ENCODE assay signal across 8 cellular contexts in the genomic region with DNA sequence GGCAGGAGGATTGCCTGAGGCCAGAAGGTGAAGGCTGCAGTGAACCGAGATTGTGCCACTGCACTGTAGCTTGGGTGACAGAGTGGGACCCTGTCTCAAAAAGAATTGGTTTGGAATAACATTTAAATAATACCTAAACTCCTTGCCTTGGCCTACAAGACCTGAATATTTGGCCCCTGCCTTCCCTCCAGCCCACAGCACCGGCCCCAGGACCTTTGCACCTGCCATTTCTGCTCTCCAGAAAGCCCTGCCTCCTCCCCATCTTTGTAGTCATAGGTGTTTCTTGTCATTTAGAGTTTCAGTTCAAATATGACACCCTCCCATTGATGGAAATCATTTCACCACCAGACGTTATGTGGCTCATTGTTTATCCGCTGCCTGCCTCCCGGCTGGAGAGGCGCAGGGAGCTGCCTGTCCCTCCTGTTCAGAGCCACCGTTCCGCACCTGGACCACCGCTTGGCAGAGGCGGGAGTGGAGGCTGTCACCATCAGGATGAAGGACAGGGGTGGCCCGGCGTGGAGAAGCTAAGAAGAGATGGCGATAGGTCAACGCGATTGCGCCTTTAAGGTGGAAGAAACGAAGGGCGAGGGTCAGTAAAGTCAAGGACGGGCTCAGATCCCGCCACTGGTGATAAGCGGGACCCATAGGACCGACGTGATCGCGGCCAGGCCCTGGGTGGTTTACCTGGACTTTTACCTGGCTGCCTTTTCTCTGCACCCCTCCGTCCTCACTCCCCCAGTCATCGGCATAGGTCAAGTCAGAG. TPM values are rescaled to one million over a fixed set of nuclear protein-coding genes. Genes with fewer than 3 reads are reported as not detected.
DNase-seq lines count a peak whose midpoint lies in the region; ATAC-seq and TF ChIP-seq lines count a peak whose summit lies in the region.

No MANE protein-coding gene starts in this region.

- H3K27me3 ChIP-seq in heart left ventricle (no peaks in the 10 kb centered on the region), mesenchymal stem cell (ENCODE audit: control insufficient read depth in 1 of 2, insufficient read depth in 1 of 2, low read length in 2 of 2) (no peaks in the 10 kb centered on the region), upper lobe of right lung (no peaks in the 10 kb centered on the region)

- no peak overlapping the region for H2BK5ac ChIP-seq in mesenchymal stem cell (ENCODE audit: low read depth, low read length, poor library complexity, severe bottlenecking)

- no peak for ATAC-seq in heart left ventricle
- ATAC-seq in upper lobe of right lung = no peak
- ATAC-seq in HG02623 (IDR thresholded peaks at IDR 0.05; ENCODE audit: unreplicated experiment) = no peak
- no peak for ATAC-seq in GM18909 (IDR thresholded peaks at IDR 0.05; ENCODE audit: poor library complexity, unreplicated experiment)

- DNase-seq in heart left ventricle (peak in 1 of 5 donors; percentile 39), cardiac septum (ENCODE audit: low spot score) (no peak), astrocyte of the spinal cord (ENCODE audit: low read depth, low spot score) (no peak), mesenchymal stem cell (no peak), upper lobe of right lung (no peak), UCSD-AML1 (lab: John Stamatoyannopoulos, UW; ENCODE audit: unreplicated experiment) (no peak)

- 51 to 58% (median 57%) methylated on average over 27 of the region's 27 CpGs for WGBS in heart left ventricle, 4 donors
- WGBS in mesenchymal stem cell = 76% methylated on average over 23 of the region's 27 CpGs

- H2BK12ac ChIP-seq in mesenchymal stem cell (ENCODE audit: low read length in 2 of 2) = peak overlapping the region; percentile 84 to 99

- H3K4me3 ChIP-seq in heart left ventricle (peak overlapping the region; percentile 66 to 95 (median 86)), astrocyte of the spinal cord (ENCODE audit: low read depth, low read length) (peak overlapping the region; percentile 14), mesenchymal stem cell (ENCODE audit: insufficient read depth in 1 of 2, low read depth in 1 of 2, low read length in 2 of 2) (peak overlapping the region in 1 of 2 experiments; percentile 72), upper lobe of right lung (peak overlapping the region; percentile 90)

- H3K9me3 ChIP-seq in heart left ventricle (no peaks in the 10 kb centered on the region), mesenchymal stem cell (ENCODE audit: control insufficient read depth, low read length) (no peaks in the 10 kb centered on the region), upper lobe of right lung (no peaks in the 10 kb centered on the region)

- H2AK5ac ChIP-seq in mesenchymal stem cell (ENCODE audit: low read length, severe bottlenecking) = peak overlapping the region; percentile 23

- peak overlapping the region; percentile 75 for H2BK15ac ChIP-seq in mesenchymal stem cell (ENCODE audit: low read depth, poor library complexity, severe bottlenecking)

- peak overlapping the region; percentile 42 for H3K4me2 ChIP-seq in mesenchymal stem cell (ENCODE audit: low read length, poor library complexity, severe bottlenecking)

- peaks cover 22% of the 10 kb centered on the region for H3K79me1 ChIP-seq in mesenchymal stem cell (replicated peaks; ENCODE audit: low read length, poor library complexity, severe bottlenecking)

- H4K91ac ChIP-seq in mesenchymal stem cell (ENCODE audit: low read length) = peak overlapping the region; percentile 96

- no peak overlapping the region for H3K23ac ChIP-seq in mesenchymal stem cell (ENCODE audit: low read length in 2 of 2)

- H3K18ac ChIP-seq in mesenchymal stem cell (ENCODE audit: low read depth in 1 of 2, low read length in 2 of 2) = peak overlapping the region; percentile 78 to 81

- H3K27ac ChIP-seq in heart left ventricle (peak overlapping the region in 11 of 12 donors; percentile 74 to 93 (median 88)), mesenchymal stem cell (ENCODE audit: low read length, poor library complexity, severe bottlenecking) (no peak overlapping the region), upper lobe of right lung (peak overlapping the region; percentile 85)

- peak overlapping the region; percentile 94 for H4K8ac ChIP-seq in mesenchymal stem cell (ENCODE audit: low read length)

- no peak overlapping the region for H2AFZ ChIP-seq in mesenchymal stem cell (ENCODE audit: low read depth, low read length)

- intact Hi-C loops in heart left ventricle (cut with DNase I) = loop anchor here in 4 of 10 donors (2.0 to 5.0 kb wide), 3 partner anchors 33 to 53 kb away; no protein-coding TSS in a partner anchor
- intact Hi-C loops in cardiac septum (cut with DNase I) = loop anchor here (2.0 to 5.0 kb wide), 2 partner anchors 33 to 48 kb away; no protein-coding TSS in a partner anchor
- intact Hi-C loops in upper lobe of right lung (cut with DNase I) = no loop called here

- peak overlapping the region in 1 of 2 experiments; percentile 73 for H3K14ac ChIP-seq in mesenchymal stem cell (ENCODE audit: low read length in 2 of 2)

- no peak for TF ChIP-seq CTCF in heart left ventricle (IDR thresholded peaks at IDR 0.05)
- TF ChIP-seq CTCF in astrocyte of the spinal cord (IDR thresholded peaks at IDR 0.05; ENCODE audit: low read depth, low read length) = no peak
- TF ChIP-seq CTCF in upper lobe of right lung (IDR thresholded peaks at IDR 0.05) = no peak

- H2BK120ac ChIP-seq in mesenchymal stem cell (ENCODE audit: low read depth, low read length) = peak overlapping the region; percentile 75

- in situ Hi-C loops in astrocyte of the spinal cord (cut with HindIII; ENCODE audit: low sequenced_read_pairs) = no loop called here

- H3K4ac ChIP-seq in mesenchymal stem cell (ENCODE audit: low read depth in 1 of 2, low read length in 2 of 2) = peak overlapping the region; percentile 94 to 98

- H3K4me1 ChIP-seq in heart left ventricle (peaks cover 10 to 70% (median 35%) of the 10 kb centered on the region in 12 donors), mesenchymal stem cell (ENCODE audit: control insufficient read depth, insufficient read depth, low read depth, low read length) (peaks cover 34% of the 10 kb centered on the region), upper lobe of right lung (peaks cover 56% of the 10 kb centered on the region)

- TF ChIP-seq POLR2A in heart left ventricle (IDR thresholded peaks at IDR 0.05) = no peak

- peak overlapping the region; percentile 84 for H3K9ac ChIP-seq in mesenchymal stem cell (ENCODE audit: low read length)

- H3K36me3 ChIP-seq in heart left ventricle (no peaks in the 10 kb centered on the region), mesenchymal stem cell (ENCODE audit: control insufficient read depth in 1 of 2, insufficient read depth in 2 of 2, low read depth in 1 of 2, low read length in 2 of 2) (no peaks in the 10 kb centered on the region), upper lobe of right lung (no peaks in the 10 kb centered on the region)

RNA-seq across cellular contexts. Expression of a gene that starts 0.6 kb away (rescaled TPM):
- total RNA-seq in heart left ventricle (10 to 100 TPM; 24.3 to 54.8 (median 43.8) TPM), cardiac septum (27.8 TPM), upper lobe of right lung (62.9 TPM)
- polyA plus RNA-seq in heart left ventricle = 10 to 100 TPM; 15.0 to 57.1 TPM
- polyA plus RNA-seq in mesenchymal stem cell (2013, experiment 1 of 2) = 42.3 TPM
- polyA plus RNA-seq in mesenchymal stem cell (2013, experiment 2 of 2) = 40.8 TPM
